29 cellular contexts compared by ENCODE assay signal in the genomic region with DNA sequence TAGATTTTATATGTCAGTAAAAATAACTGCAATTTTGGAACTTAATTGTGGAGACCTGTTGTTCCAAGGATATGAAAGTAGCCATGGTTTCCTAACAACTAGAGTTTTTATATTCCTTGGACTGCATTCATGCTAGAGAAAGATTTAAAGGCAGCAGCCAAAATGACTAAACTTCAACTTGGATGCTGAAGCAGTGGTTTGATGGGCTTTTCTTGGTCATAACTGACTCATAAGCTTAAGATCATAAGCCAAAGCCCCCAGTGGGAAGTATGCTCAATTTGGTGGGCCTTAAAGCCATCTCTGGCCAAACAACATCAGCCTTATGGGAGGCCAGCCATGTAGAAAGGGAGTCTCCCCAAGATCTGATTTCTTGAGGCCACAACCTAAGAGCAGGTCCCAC.
"Had no signal": no experiment of that assay in that cellular context is flagged by ENCODE, and none has a peak within 500 bp of the region (broad histone marks: within the 10 kb centered on the region; RNA-seq: fewer than 3 reads in every experiment).

No MANE protein-coding gene starts in this region.

- H3K27ac Mint-ChIP-seq: activated naive CD4-positive, alpha-beta T cell treated with anti-CD3 and anti-CD28 coated beads for 36 hours; activated naive CD8-positive, alpha-beta T cell treated with anti-CD3 and anti-CD28 coated beads for 36 hours; activated T-helper 1 cell treated with anti-CD3 and anti-CD28 coated beads, Interleukin-12 subunit alpha, Interleukin-12 subunit beta, Interleukin-2, Interleukin-4 antibody, amounts not matched to agents 30 ng/mL and 10 ng/mL and 1 ng/mL, durations not matched to agents 14 hours and 24 hours and 36 hours; T-helper 17 cell had no signal

- H3K4me3 Mint-ChIP-seq: activated naive CD4-positive, alpha-beta T cell treated with anti-CD3 and anti-CD28 coated beads for 36 hours; activated naive CD8-positive, alpha-beta T cell treated with anti-CD3 and anti-CD28 coated beads for 36 hours; activated T-helper 1 cell treated with anti-CD3 and anti-CD28 coated beads, Interleukin-12 subunit alpha, Interleukin-12 subunit beta, Interleukin-2, Interleukin-4 antibody, amounts not matched to agents 30 ng/mL and 10 ng/mL and 1 ng/mL, durations not matched to agents 14 hours and 24 hours and 36 hours; naive B cell; T-helper 17 cell had no signal

- H3K4me1 ChIP-seq: adrenal gland, breast epithelium, esophagus squamous epithelium, heart left ventricle, left ventricle myocardium inferior, parathyroid adenoma, psoas muscle, spleen, testis, upper lobe of left lung had no signal

- H3K27me3 ChIP-seq: adrenal gland, breast epithelium, esophagus squamous epithelium, heart left ventricle, spleen, testis, upper lobe of left lung had no signal

- H3K9me3 ChIP-seq: adrenal gland, breast epithelium, esophagus squamous epithelium, heart left ventricle, left ventricle myocardium inferior, psoas muscle, spleen, testis, upper lobe of left lung had no signal

- H3K4me3 ChIP-seq: adrenal gland, breast epithelium, esophagus squamous epithelium, heart left ventricle, left ventricle myocardium inferior, psoas muscle, SK-N-MC, spleen, testis, upper lobe of left lung had no signal

- H3K4me1 Mint-ChIP-seq: activated naive CD8-positive, alpha-beta T cell treated with anti-CD3 and anti-CD28 coated beads for 36 hours; naive B cell; T-helper 17 cell had no signal

- DNase-seq: activated CD4-positive, alpha-beta T cell treated with anti-CD3 and anti-CD28 coated beads for 48 hours; activated CD4-positive, alpha-beta T cell treated with anti-CD3 and anti-CD28 coated beads, Interleukin-2, amount 50 U/mL, for 48 hours; activated CD8-positive, alpha-beta memory T cell treated with anti-CD3 and anti-CD28 coated beads for 24 hours; activated effector memory CD4-positive, alpha-beta T cell treated with anti-CD3 and anti-CD28 coated beads, Interleukin-2, amount 50 U/mL, for 16 hours; activated naive CD4-positive, alpha-beta T cell treated with anti-CD3 and anti-CD28 coated beads for 36 hours; activated naive CD8-positive, alpha-beta T cell treated with anti-CD3 and anti-CD28 coated beads for 36 hours; activated T-cell treated with anti-CD3 and anti-CD28 coated beads, Interleukin-2, amount 50 U/mL, for 1 hour; adrenal gland; central memory CD4-positive, alpha-beta T cell; effector CD4-positive, alpha-beta T cell; esophagus squamous epithelium; heart left ventricle; left ventricle myocardium inferior; naive B cell; psoas muscle; spleen; stimulated activated naive CD4-positive, alpha-beta T cell treated with Interleukin-2 at 50 U/mL for 16 hours; SW 1271; T-helper 17 cell; T1000; upper lobe of left lung; WERI-Rb-1 had no signal

- FAIRE-seq: astrocyte had no signal

- H3K9me3 Mint-ChIP-seq: activated naive CD4-positive, alpha-beta T cell treated with anti-CD3 and anti-CD28 coated beads for 36 hours; activated naive CD8-positive, alpha-beta T cell treated with anti-CD3 and anti-CD28 coated beads for 36 hours; activated T-helper 1 cell treated with anti-CD3 and anti-CD28 coated beads, Interleukin-12 subunit alpha, Interleukin-12 subunit beta, Interleukin-2, Interleukin-4 antibody, amounts not matched to agents 30 ng/mL and 10 ng/mL and 1 ng/mL, durations not matched to agents 14 hours and 24 hours and 36 hours; naive B cell had no signal

- H2AFZ ChIP-seq: parathyroid adenoma had no signal

- ATAC-seq: activated CD4-positive, CD25-positive, alpha-beta regulatory T cell treated with anti-CD3 and anti-CD28 coated beads, Interleukin-2, amount 50 U/mL, for 24 hours; heart left ventricle; psoas muscle; T-helper 17 cell had no signal

- H3K79me2 ChIP-seq: parathyroid adenoma had no signal

- H3K36me3 ChIP-seq: adrenal gland, breast epithelium, WERI-Rb-1 had no signal

- H3K27me3 Mint-ChIP-seq: activated naive CD8-positive, alpha-beta T cell treated with anti-CD3 and anti-CD28 coated beads for 36 hours; naive B cell; T-helper 17 cell had no signal

- H3K27ac ChIP-seq: breast epithelium, esophagus squamous epithelium, heart left ventricle, left ventricle myocardium inferior, parathyroid adenoma, psoas muscle, SK-N-MC, spleen, upper lobe of left lung, WERI-Rb-1 had no signal

- H3K9ac ChIP-seq: parathyroid adenoma had no signal
